27 cellular contexts compared by ENCODE assay signal in the genomic region with DNA sequence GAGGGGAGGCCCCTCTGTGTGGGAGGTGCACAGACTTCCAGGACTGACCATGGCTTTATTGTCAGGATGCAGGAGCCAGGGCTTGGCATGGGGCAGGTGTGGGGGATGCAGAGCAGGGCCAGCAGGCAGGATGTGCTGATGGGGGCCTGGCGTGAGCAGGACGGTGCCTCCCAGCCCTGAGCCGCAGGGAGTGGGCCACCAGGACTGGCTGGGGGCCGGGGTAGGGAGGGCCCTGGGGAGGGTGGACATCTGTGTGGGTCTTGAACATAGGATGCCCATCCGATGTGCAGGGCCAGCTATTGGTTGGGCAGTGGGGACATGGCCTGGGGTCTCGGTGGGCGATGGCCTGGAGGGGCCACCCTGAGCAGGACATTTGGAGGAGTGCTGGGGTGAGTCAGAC. TPM values are rescaled to one million over a fixed set of nuclear protein-coding genes. Genes with fewer than 3 reads are reported as not detected.
DNase-seq lines count a peak whose midpoint lies in the region; ATAC-seq and TF ChIP-seq lines count a peak whose summit lies in the region.
"Had no signal": no experiment of that assay in that cellular context is flagged by ENCODE, and none has a peak within 500 bp of the region (broad histone marks: within the 10 kb centered on the region; RNA-seq: fewer than 3 reads in every experiment).

No MANE protein-coding gene starts in this region.

- H3K36me3 ChIP-seq in CD4-positive, CD25-positive, alpha-beta regulatory T cell (ENCODE audit: control insufficient read depth, insufficient read depth, low read length), result peaks cover 94% of the 10 kb centered on the region
- H3K36me3 ChIP-seq in lower lobe of right lung, result peaks cover 95% of the 10 kb centered on the region
- peaks cover 6 to 98% of the 10 kb centered on the region in 2 donors for H3K36me3 ChIP-seq in psoas muscle (ENCODE audit: insufficient read depth in 1 of 2, low read depth in 1 of 2)
- peaks cover 17% of the 10 kb centered on the region for H3K36me3 ChIP-seq in breast epithelium

- TF ChIP-seq POLR2A in breast epithelium (IDR thresholded peaks at IDR 0.05), result no peak

- no peak overlapping the region for H3K4me3 ChIP-seq in CD4-positive, CD25-positive, alpha-beta regulatory T cell (ENCODE audit: low read depth, low read length)
- H3K4me3 ChIP-seq in lower lobe of right lung, result no peak overlapping the region
- no peak overlapping the region for H3K4me3 ChIP-seq in psoas muscle
- no peak overlapping the region for H3K4me3 ChIP-seq in breast epithelium
- H3K4me3 ChIP-seq: colonic mucosa, left lung, PC-9, sigmoid colon had no signal

- H3K27ac Mint-ChIP-seq in activated CD4-positive, alpha-beta T cell treated with anti-CD3 and anti-CD28 coated beads for 36 hours, result peak overlapping the region; percentile 65
- H3K27ac Mint-ChIP-seq in CD4-positive, CD25-positive, alpha-beta regulatory T cell, result peak overlapping the region in 2 of 3 donors; percentile 58 to 71
- H3K27ac Mint-ChIP-seq: progenitor cell of endocrine pancreas had no signal

- CTCF ChIA-PET in activated CD4-positive, alpha-beta T cell treated with anti-CD3 and anti-CD28 coated beads for 36 hours (lab: Charles Lee), result interaction anchor here (0.9 kb wide), 1 partner anchor 86 kb away, joined by 3 read pairs; no protein-coding TSS in a partner anchor

- no peak overlapping the region for H3K27ac ChIP-seq in CD4-positive, CD25-positive, alpha-beta regulatory T cell (ENCODE audit: insufficient read depth, low read length, poor library complexity, severe bottlenecking)
- no peak overlapping the region for H3K27ac ChIP-seq in lower lobe of right lung
- H3K27ac ChIP-seq in psoas muscle, result no peak overlapping the region
- H3K27ac ChIP-seq in breast epithelium, result no peak overlapping the region
- H3K27ac ChIP-seq: colonic mucosa, epithelial cell of prostate, left lung, PC-9, sigmoid colon had no signal

- no peak overlapping the region for H3K4me3 Mint-ChIP-seq in activated CD4-positive, alpha-beta T cell treated with anti-CD3 and anti-CD28 coated beads for 36 hours
- no peak overlapping the region for H3K4me3 Mint-ChIP-seq in CD4-positive, CD25-positive, alpha-beta regulatory T cell
- H3K4me3 Mint-ChIP-seq: activated T-cell treated with anti-CD3 and anti-CD28 coated beads, Interleukin-2, amount 50 U/mL, for 4 hours had no signal

- POLR2A ChIA-PET in activated CD4-positive, alpha-beta T cell treated with anti-CD3 and anti-CD28 coated beads for 36 hours (lab: Charles Lee), result no interaction called here

- H3K4me1 Mint-ChIP-seq in activated CD4-positive, alpha-beta T cell treated with anti-CD3 and anti-CD28 coated beads for 36 hours, result peaks cover 11% of the 10 kb centered on the region
- H3K4me1 Mint-ChIP-seq in CD4-positive, CD25-positive, alpha-beta regulatory T cell, result peaks cover 6 to 15% (median 14%) of the 10 kb centered on the region in 4 donors

- 93 to 95% (median 95%) methylated on average over 7 of the region's 7 CpGs for WGBS in psoas muscle, 3 donors

- ATAC-seq in activated CD4-positive, alpha-beta T cell treated with anti-CD3 and anti-CD28 coated beads for 36 hours, result no peak
- no peak for ATAC-seq in CD4-positive, CD25-positive, alpha-beta regulatory T cell (ENCODE audit: low read depth in 2 of 2)
- peak; percentile 14 for ATAC-seq in esophagus mucosa
- peak; percentile 16 to 17 for ATAC-seq in lower lobe of right lung
- no peak for ATAC-seq in psoas muscle
- ATAC-seq: activated T-cell treated with anti-CD3 and anti-CD28 coated beads, Interleukin-2, amount 50 U/mL, for 4 hours; left lung had no signal

- peaks cover 18% of the 10 kb centered on the region for H3K9me3 Mint-ChIP-seq in activated CD4-positive, alpha-beta T cell treated with anti-CD3 and anti-CD28 coated beads for 36 hours (ENCODE audit: low read depth)
- peaks cover 0 to 22% (median 6%) of the 10 kb centered on the region in 7 donors for H3K9me3 Mint-ChIP-seq in CD4-positive, CD25-positive, alpha-beta regulatory T cell

- peaks cover 18 to 20% of the 10 kb centered on the region in 2 experiments for H3K9me3 ChIP-seq in CD4-positive, CD25-positive, alpha-beta regulatory T cell (ENCODE audit: control insufficient read depth in 2 of 2, low read length in 2 of 2)
- H3K9me3 ChIP-seq in lower lobe of right lung (peaks cover 12% of the 10 kb centered on the region), psoas muscle (peaks cover 8% of the 10 kb centered on the region), breast epithelium (peaks cover 0 to 18% of the 10 kb centered on the region in 2 donors)
- H3K9me3 ChIP-seq: colonic mucosa, sigmoid colon had no signal

- no peaks in the 10 kb centered on the region for H3K27me3 Mint-ChIP-seq in activated CD4-positive, alpha-beta T cell treated with anti-CD3 and anti-CD28 coated beads for 36 hours
- H3K27me3 Mint-ChIP-seq in CD4-positive, CD25-positive, alpha-beta regulatory T cell, result no peaks in the 10 kb centered on the region
- H3K27me3 Mint-ChIP-seq: progenitor cell of endocrine pancreas had no signal

- TF ChIP-seq CTCF in lower lobe of right lung (IDR thresholded peaks at IDR 0.05), result no peak
- no peak for TF ChIP-seq CTCF in psoas muscle (IDR thresholded peaks at IDR 0.05)
- TF ChIP-seq CTCF in breast epithelium (IDR thresholded peaks at IDR 0.05), result no peak

- DNase-seq in activated CD4-positive, alpha-beta T cell treated with anti-CD3 and anti-CD28 coated beads for 36 hours, result no peak
- DNase-seq in activated CD4-positive, alpha-beta T cell treated with anti-CD3 and anti-CD28 coated beads for 48 hours, result no peak
- no peak for DNase-seq in CD4-positive, CD25-positive, alpha-beta regulatory T cell
- DNase-seq in lower lobe of right lung (no peak), psoas muscle (no peak), NCI-H524 (lab: John Stamatoyannopoulos, UW) (no peak), breast epithelium (ENCODE audit: low spot score in 2 of 2) (no peak)
- DNase-seq: activated CD4-positive, CD25-positive, alpha-beta regulatory T cell treated with anti-CD3 and anti-CD28 coated beads, Interleukin-2, amount 50 U/mL, for 72 hours; activated gamma-delta T cell treated with Interleukin-2 at 50 U/mL for 16 hours; activated T-cell treated with anti-CD3 and anti-CD28 coated beads, Interleukin-2, amount 50 U/mL, for 4 hours; amniotic stem cell; colonic mucosa; effector CD4-positive, alpha-beta T cell; Kasumi-1; left lung; NCI-H1417 treated with DMSO at 0.1 percent for 48 hours; NCI-H2081 treated with DMSO at 0.1 percent for 48 hours; NCI-H226; PC-9; sigmoid colon; stimulated activated CD4-positive, alpha-beta T cell treated with anti-CD3 and anti-CD28 coated beads, Interleukin-4, amount 100 ng/mL, for 4 hours had no signal

- intact Hi-C loops in activated CD4-positive, alpha-beta T cell treated with anti-CD3 and anti-CD28 coated beads for 36 hours (cut with DNase I, micrococcal nuclease), result no loop called here
- intact Hi-C loops in lower lobe of right lung (cut with DNase I) (no loop called here), psoas muscle (cut with DNase I) (no loop called here), breast epithelium (cut with DNase I; ENCODE audit: low total_unique reads) (no loop called here)

- no peaks in the 10 kb centered on the region for H3K4me1 ChIP-seq in CD4-positive, CD25-positive, alpha-beta regulatory T cell (ENCODE audit: control insufficient read depth, insufficient read depth, low read length, poor library complexity, severe bottlenecking)
- H3K4me1 ChIP-seq in lower lobe of right lung (no peaks in the 10 kb centered on the region), psoas muscle (no peaks in the 10 kb centered on the region), breast epithelium (no peaks in the 10 kb centered on the region)
- H3K4me1 ChIP-seq: colonic mucosa, left lung, sigmoid colon had no signal

- no peaks in the 10 kb centered on the region for H3K27me3 ChIP-seq in CD4-positive, CD25-positive, alpha-beta regulatory T cell (ENCODE audit: control insufficient read depth, insufficient read depth, low read length)
- H3K27me3 ChIP-seq in lower lobe of right lung (ENCODE audit: low read depth) (no peaks in the 10 kb centered on the region), psoas muscle (ENCODE audit: insufficient read depth in 3 of 3, low read length in 2 of 3) (no peaks in the 10 kb centered on the region), breast epithelium (no peaks in the 10 kb centered on the region)
- H3K27me3 ChIP-seq: colonic mucosa, left lung, sigmoid colon had no signal

- peaks cover 96% of the 10 kb centered on the region for H3K36me3 Mint-ChIP-seq in activated CD4-positive, alpha-beta T cell treated with anti-CD3 and anti-CD28 coated beads for 36 hours (ENCODE audit: low read depth)
- H3K36me3 Mint-ChIP-seq in CD4-positive, CD25-positive, alpha-beta regulatory T cell, result peaks cover 92% of the 10 kb centered on the region

RNA-seq across cellular contexts. Expression of a gene that starts 15.6 kb away (rescaled TPM):
- 10 to 100 TPM; 60.9 to 74.1 TPM for total RNA-seq in activated CD4-positive, alpha-beta T cell treated with anti-CD3 and anti-CD28 coated beads for 36 hours
- 90.4 TPM for total RNA-seq in CD4-positive, CD25-positive, alpha-beta regulatory T cell
- 100 to 1,000 TPM; 129 to 202 (median 176) TPM for polyA plus RNA-seq in CD4-positive, CD25-positive, alpha-beta regulatory T cell
- 71.1 TPM for total RNA-seq in esophagus mucosa
- 121 TPM for total RNA-seq in lower lobe of right lung
- 10 to 100 TPM; 15.4 to 33.6 (median 25.0) TPM for total RNA-seq in psoas muscle
- 10 to 100 TPM; 19.4 to 41.5 (median 29.8) TPM for polyA plus RNA-seq in psoas muscle
- 100 to 1,000 TPM in 2 of 3 donors, 10 to 100 TPM in 1; 92.1 to 145 (median 130) TPM for total RNA-seq in breast epithelium

RNA-seq across cellular contexts. Expression of a gene that starts 46.2 kb away (rescaled TPM):
- total RNA-seq in activated CD4-positive, alpha-beta T cell treated with anti-CD3 and anti-CD28 coated beads for 36 hours, result not detected
- not detected for total RNA-seq in CD4-positive, CD25-positive, alpha-beta regulatory T cell
- under 1 TPM in 1 of 4 donors, not detected in 3; 0.54 TPM for polyA plus RNA-seq in CD4-positive, CD25-positive, alpha-beta regulatory T cell
- total RNA-seq in esophagus mucosa, result 0.64 TPM
- 4.5 TPM for total RNA-seq in lower lobe of right lung
- 1 to 10 TPM in 1 of 4 donors, under 1 TPM in 3; 0.52 to 2.0 (median 0.80) TPM for total RNA-seq in psoas muscle
- polyA plus RNA-seq in psoas muscle, result 1 to 10 TPM; 1.1 to 2.0 (median 1.7) TPM
- 100 to 1,000 TPM in 1 of 3 donors, 10 to 100 TPM in 2; 25.6 to 242 (median 61.3) TPM for total RNA-seq in breast epithelium
- total RNA-seq: A172; bronchial epithelial cell; PC-9; progenitor cell of endocrine pancreas; T-helper 2 cell treated with Interferon-gamma antibody and Interleukin-4, amounts not matched to agents 100 ng/mL and 5 ng/mL, for 36 hours had no signal

Comparison
In these comparisons a context has a peak if more than half of its experiments do, and no peak if none do; other contexts are left out.
1. ATAC-seq: peak in esophagus mucosa (single experiment) and lower lobe of right lung (2 of 2); none in activated CD4-positive, alpha-beta T cell treated with anti-CD3 and anti-CD28 coated beads for 36 hours (single experiment), CD4-positive, CD25-positive, alpha-beta regulatory T cell (0 of 2) and psoas muscle (0 of 4).